Comparison of ENCODE assay signal across 1 cellular context in the genomic region with DNA sequence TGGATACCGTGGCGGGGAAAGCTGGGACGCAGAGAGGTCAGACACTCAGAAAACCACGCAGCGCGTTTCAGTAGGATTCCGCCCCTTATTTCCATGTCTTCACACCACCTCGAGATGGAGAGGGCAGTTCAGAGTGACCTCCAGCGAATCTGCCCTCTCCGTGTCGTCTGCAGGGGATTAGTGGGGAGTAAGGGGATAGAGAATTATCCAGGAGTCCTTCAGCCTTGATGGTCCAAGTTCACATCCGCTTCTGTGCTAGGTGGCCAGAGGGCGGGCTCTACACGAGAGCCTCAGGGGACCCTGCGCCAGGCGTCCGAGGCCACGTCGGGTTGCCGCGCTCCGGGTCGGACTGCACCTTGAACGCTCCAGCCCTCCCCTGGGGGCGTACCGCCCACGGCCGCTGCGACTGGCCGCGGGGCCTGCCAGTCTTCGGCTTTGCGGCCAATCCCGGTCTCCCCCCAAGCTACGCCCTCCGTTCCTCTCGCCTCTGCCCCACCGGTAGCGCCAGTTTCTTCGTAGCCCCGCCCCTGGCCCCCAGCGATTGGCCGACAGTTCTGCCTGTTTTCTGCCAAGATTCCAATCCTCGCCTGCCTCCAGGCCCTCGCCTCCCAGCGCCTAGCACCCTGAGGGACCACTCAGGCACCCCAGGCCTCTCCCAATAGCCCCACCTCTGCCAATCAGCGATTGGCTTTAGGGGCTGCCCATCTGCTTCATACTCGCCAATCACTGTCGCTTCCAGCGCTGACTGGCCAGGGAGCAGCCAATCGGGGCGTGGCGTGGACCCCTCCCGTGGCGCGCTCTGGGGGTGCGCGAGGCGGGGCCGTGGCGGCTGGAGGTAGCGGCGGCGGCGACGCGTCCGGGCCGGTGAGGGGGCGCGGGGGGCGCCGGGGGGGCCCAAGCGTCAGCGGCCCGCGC.
TF ChIP-seq lines count a peak whose summit lies in the region.

A gene with protein sequence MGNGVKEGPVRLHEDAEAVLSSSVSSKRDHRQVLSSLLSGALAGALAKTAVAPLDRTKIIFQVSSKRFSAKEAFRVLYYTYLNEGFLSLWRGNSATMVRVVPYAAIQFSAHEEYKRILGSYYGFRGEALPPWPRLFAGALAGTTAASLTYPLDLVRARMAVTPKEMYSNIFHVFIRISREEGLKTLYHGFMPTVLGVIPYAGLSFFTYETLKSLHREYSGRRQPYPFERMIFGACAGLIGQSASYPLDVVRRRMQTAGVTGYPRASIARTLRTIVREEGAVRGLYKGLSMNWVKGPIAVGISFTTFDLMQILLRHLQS (plus strand): TSS at position 812 of the 915 bp plus-strand sequence. CDS start 32,131 bp downstream, outside the sequence.

TF ChIP-seq in K562, 482 proteins besides CTCF, POLR2A, EP300 and RAD21 (continued from another document and continues in another):
- TF ChIP-seq, protein P1, sequence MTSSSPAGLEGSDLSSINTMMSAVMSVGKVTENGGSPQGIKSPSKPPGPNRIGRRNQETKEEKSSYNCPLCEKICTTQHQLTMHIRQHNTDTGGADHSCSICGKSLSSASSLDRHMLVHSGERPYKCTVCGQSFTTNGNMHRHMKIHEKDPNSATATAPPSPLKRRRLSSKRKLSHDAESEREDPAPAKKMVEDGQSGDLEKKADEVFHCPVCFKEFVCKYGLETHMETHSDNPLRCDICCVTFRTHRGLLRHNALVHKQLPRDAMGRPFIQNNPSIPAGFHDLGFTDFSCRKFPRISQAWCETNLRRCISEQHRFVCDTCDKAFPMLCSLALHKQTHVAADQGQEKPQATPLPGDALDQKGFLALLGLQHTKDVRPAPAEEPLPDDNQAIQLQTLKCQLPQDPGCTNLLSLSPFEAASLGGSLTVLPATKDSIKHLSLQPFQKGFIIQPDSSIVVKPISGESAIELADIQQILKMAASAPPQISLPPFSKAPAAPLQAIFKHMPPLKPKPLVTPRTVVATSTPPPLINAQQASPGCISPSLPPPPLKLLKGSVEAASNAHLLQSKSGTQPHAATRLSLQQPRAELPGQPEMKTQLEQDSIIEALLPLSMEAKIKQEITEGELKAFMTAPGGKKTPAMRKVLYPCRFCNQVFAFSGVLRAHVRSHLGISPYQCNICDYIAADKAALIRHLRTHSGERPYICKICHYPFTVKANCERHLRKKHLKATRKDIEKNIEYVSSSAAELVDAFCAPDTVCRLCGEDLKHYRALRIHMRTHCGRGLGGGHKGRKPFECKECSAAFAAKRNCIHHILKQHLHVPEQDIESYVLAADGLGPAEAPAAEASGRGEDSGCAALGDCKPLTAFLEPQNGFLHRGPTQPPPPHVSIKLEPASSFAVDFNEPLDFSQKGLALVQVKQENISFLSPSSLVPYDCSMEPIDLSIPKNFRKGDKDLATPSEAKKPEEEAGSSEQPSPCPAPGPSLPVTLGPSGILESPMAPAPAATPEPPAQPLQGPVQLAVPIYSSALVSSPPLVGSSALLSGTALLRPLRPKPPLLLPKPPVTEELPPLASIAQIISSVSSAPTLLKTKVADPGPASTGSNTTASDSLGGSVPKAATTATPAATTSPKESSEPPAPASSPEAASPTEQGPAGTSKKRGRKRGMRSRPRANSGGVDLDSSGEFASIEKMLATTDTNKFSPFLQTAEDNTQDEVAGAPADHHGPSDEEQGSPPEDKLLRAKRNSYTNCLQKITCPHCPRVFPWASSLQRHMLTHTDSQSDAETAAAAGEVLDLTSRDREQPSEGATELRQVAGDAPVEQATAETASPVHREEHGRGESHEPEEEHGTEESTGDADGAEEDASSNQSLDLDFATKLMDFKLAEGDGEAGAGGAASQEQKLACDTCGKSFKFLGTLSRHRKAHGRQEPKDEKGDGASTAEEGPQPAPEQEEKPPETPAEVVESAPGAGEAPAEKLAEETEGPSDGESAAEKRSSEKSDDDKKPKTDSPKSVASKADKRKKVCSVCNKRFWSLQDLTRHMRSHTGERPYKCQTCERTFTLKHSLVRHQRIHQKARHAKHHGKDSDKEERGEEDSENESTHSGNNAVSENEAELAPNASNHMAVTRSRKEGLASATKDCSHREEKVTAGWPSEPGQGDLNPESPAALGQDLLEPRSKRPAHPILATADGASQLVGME (CRISPR knock-in tag; IDR thresholded peaks at IDR 0.05): 0 out of 2 replicates have a peak, but pooled peaks have one; percentile 54
- TF ChIP-seq, protein P2, sequence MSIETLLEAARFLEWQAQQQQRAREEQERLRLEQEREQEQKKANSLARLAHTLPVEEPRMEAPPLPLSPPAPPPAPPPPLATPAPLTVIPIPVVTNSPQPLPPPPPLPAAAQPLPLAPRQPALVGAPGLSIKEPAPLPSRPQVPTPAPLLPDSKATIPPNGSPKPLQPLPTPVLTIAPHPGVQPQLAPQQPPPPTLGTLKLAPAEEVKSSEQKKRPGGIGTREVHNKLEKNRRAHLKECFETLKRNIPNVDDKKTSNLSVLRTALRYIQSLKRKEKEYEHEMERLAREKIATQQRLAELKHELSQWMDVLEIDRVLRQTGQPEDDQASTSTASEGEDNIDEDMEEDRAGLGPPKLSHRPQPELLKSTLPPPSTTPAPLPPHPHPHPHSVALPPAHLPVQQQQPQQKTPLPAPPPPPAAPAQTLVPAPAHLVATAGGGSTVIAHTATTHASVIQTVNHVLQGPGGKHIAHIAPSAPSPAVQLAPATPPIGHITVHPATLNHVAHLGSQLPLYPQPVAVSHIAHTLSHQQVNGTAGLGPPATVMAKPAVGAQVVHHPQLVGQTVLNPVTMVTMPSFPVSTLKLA (conservative IDR thresholded peaks at IDR 0.05): peak; percentile 40 to 64
- TF ChIP-seq, protein P3, sequence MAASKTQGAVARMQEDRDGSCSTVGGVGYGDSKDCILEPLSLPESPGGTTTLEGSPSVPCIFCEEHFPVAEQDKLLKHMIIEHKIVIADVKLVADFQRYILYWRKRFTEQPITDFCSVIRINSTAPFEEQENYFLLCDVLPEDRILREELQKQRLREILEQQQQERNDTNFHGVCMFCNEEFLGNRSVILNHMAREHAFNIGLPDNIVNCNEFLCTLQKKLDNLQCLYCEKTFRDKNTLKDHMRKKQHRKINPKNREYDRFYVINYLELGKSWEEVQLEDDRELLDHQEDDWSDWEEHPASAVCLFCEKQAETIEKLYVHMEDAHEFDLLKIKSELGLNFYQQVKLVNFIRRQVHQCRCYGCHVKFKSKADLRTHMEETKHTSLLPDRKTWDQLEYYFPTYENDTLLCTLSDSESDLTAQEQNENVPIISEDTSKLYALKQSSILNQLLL (CRISPR knock-in tag; IDR thresholded peaks at IDR 0.05; ENCODE audit: borderline replicate concordance): no peak
- TF ChIP-seq KLF13 (tag; IDR thresholded peaks at IDR 0.05; ENCODE audit: borderline replicate concordance, low read depth) (peak; percentile 37; the same call in 1 of the 2 replicates), PRMT5 (CRISPR knock-in tag; IDR thresholded peaks at IDR 0.05) (no peak), RBBP5 (IDR thresholded peaks at IDR 0.05; ENCODE audit: borderline replicate concordance, insufficient read depth, low read length, poor library complexity, severe bottlenecking) (no peak), NFIC (IDR thresholded peaks at IDR 0.05) (peak; percentile 52), RBFOX2 (IDR thresholded peaks at IDR 0.05; ENCODE audit: low read depth, low read length) (peak; percentile 86), CHD2 (IDR thresholded peaks at IDR 0.05; ENCODE audit: low read depth, low read length) (peak; percentile 87)
- TF ChIP-seq, protein P4, sequence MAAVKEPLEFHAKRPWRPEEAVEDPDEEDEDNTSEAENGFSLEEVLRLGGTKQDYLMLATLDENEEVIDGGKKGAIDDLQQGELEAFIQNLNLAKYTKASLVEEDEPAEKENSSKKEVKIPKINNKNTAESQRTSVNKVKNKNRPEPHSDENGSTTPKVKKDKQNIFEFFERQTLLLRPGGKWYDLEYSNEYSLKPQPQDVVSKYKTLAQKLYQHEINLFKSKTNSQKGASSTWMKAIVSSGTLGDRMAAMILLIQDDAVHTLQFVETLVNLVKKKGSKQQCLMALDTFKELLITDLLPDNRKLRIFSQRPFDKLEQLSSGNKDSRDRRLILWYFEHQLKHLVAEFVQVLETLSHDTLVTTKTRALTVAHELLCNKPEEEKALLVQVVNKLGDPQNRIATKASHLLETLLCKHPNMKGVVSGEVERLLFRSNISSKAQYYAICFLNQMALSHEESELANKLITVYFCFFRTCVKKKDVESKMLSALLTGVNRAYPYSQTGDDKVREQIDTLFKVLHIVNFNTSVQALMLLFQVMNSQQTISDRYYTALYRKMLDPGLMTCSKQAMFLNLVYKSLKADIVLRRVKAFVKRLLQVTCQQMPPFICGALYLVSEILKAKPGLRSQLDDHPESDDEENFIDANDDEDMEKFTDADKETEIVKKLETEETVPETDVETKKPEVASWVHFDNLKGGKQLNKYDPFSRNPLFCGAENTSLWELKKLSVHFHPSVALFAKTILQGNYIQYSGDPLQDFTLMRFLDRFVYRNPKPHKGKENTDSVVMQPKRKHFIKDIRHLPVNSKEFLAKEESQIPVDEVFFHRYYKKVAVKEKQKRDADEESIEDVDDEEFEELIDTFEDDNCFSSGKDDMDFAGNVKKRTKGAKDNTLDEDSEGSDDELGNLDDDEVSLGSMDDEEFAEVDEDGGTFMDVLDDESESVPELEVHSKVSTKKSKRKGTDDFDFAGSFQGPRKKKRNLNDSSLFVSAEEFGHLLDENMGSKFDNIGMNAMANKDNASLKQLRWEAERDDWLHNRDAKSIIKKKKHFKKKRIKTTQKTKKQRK (IDR thresholded peaks at IDR 0.05; ENCODE audit: borderline replicate concordance, low read depth, low read length): peak; percentile 96
- TF ChIP-seq, protein P5, sequence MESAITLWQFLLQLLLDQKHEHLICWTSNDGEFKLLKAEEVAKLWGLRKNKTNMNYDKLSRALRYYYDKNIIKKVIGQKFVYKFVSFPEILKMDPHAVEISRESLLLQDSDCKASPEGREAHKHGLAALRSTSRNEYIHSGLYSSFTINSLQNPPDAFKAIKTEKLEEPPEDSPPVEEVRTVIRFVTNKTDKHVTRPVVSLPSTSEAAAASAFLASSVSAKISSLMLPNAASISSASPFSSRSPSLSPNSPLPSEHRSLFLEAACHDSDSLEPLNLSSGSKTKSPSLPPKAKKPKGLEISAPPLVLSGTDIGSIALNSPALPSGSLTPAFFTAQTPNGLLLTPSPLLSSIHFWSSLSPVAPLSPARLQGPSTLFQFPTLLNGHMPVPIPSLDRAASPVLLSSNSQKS (CRISPR knock-in tag; IDR thresholded peaks at IDR 0.05): no peak
- TF ChIP-seq, protein P6, sequence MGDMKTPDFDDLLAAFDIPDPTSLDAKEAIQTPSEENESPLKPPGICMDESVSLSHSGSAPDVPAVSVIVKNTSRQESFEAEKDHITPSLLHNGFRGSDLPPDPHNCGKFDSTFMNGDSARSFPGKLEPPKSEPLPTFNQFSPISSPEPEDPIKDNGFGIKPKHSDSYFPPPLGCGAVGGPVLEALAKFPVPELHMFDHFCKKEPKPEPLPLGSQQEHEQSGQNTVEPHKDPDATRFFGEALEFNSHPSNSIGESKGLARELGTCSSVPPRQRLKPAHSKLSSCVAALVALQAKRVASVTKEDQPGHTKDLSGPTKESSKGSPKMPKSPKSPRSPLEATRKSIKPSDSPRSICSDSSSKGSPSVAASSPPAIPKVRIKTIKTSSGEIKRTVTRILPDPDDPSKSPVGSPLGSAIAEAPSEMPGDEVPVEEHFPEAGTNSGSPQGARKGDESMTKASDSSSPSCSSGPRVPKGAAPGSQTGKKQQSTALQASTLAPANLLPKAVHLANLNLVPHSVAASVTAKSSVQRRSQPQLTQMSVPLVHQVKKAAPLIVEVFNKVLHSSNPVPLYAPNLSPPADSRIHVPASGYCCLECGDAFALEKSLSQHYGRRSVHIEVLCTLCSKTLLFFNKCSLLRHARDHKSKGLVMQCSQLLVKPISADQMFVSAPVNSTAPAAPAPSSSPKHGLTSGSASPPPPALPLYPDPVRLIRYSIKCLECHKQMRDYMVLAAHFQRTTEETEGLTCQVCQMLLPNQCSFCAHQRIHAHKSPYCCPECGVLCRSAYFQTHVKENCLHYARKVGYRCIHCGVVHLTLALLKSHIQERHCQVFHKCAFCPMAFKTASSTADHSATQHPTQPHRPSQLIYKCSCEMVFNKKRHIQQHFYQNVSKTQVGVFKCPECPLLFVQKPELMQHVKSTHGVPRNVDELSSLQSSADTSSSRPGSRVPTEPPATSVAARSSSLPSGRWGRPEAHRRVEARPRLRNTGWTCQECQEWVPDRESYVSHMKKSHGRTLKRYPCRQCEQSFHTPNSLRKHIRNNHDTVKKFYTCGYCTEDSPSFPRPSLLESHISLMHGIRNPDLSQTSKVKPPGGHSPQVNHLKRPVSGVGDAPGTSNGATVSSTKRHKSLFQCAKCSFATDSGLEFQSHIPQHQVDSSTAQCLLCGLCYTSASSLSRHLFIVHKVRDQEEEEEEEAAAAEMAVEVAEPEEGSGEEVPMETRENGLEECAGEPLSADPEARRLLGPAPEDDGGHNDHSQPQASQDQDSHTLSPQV (IDR thresholded peaks at IDR 0.05): no peak; the same call in 1 of the 2 replicates
- TF ChIP-seq, protein P7, sequence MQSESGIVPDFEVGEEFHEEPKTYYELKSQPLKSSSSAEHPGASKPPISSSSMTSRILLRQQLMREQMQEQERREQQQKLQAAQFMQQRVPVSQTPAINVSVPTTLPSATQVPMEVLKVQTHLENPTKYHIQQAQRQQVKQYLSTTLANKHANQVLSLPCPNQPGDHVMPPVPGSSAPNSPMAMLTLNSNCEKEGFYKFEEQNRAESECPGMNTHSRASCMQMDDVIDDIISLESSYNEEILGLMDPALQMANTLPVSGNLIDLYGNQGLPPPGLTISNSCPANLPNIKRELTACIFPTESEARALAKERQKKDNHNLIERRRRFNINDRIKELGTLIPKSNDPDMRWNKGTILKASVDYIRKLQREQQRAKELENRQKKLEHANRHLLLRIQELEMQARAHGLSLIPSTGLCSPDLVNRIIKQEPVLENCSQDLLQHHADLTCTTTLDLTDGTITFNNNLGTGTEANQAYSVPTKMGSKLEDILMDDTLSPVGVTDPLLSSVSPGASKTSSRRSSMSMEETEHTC (IDR thresholded peaks at IDR 0.05): no peak
- TF ChIP-seq, protein P8, sequence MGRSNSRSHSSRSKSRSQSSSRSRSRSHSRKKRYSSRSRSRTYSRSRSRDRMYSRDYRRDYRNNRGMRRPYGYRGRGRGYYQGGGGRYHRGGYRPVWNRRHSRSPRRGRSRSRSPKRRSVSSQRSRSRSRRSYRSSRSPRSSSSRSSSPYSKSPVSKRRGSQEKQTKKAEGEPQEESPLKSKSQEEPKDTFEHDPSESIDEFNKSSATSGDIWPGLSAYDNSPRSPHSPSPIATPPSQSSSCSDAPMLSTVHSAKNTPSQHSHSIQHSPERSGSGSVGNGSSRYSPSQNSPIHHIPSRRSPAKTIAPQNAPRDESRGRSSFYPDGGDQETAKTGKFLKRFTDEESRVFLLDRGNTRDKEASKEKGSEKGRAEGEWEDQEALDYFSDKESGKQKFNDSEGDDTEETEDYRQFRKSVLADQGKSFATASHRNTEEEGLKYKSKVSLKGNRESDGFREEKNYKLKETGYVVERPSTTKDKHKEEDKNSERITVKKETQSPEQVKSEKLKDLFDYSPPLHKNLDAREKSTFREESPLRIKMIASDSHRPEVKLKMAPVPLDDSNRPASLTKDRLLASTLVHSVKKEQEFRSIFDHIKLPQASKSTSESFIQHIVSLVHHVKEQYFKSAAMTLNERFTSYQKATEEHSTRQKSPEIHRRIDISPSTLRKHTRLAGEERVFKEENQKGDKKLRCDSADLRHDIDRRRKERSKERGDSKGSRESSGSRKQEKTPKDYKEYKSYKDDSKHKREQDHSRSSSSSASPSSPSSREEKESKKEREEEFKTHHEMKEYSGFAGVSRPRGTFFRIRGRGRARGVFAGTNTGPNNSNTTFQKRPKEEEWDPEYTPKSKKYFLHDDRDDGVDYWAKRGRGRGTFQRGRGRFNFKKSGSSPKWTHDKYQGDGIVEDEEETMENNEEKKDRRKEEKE (IDR thresholded peaks at IDR 0.05; ENCODE audit: borderline replicate concordance in 1 of 2, control insufficient read depth in 1 of 2, low read depth in 2 of 2, low read length in 1 of 2): no peak
